22 cellular contexts compared by ENCODE assay signal in genomic region chr7:31761646-31762045, GRCh38.
DNase-seq lines count a peak whose midpoint lies in the region; ATAC-seq and TF ChIP-seq lines count a peak whose summit lies in the region.
"Had no signal": no experiment of that assay in that cellular context is flagged by ENCODE, and none has a peak within 500 bp of the region (broad histone marks: within the 10 kb centered on the region; RNA-seq: fewer than 3 reads in every experiment).

No MANE protein-coding gene starts in this region.

- no peak overlapping the region for H3K9ac ChIP-seq in adipocyte (ENCODE audit: low read length)

- no peaks in the 10 kb centered on the region for H3K27me3 ChIP-seq in adipocyte (replicated peaks; ENCODE audit: control insufficient read depth, insufficient read depth, low read length)
- H3K27me3 ChIP-seq: BE2C, SJSA1 had no signal

- no peaks in the 10 kb centered on the region for H3K9me3 ChIP-seq in adipocyte (ENCODE audit: control insufficient read depth, low read length)
- H3K9me3 ChIP-seq: BE2C, SJSA1 had no signal

- ATAC-seq in left ventricle myocardium superior (no peak), HG03025 (IDR thresholded peaks at IDR 0.05; ENCODE audit: low FRiP score, unreplicated experiment) (no peak)
- ATAC-seq: GM12878, PC-3 had no signal

- intact Hi-C loops in left ventricle myocardium superior (cut with micrococcal nuclease), result no loop called here

- H3K4me1 ChIP-seq in adipocyte (ENCODE audit: control insufficient read depth, insufficient read depth, low read length), result peaks cover 10% of the 10 kb centered on the region
- H3K4me1 ChIP-seq: BE2C, SJSA1 had no signal

- H3K4me3 ChIP-seq in AG10803 (ENCODE audit: low read length) (no peak overlapping the region), adipocyte (ENCODE audit: low read length) (no peak overlapping the region)
- H3K4me3 ChIP-seq: GM12878, SJSA1 had no signal

- no peak for TF ChIP-seq CTCF in AG10803 (conservative IDR thresholded peaks at IDR 0.05; ENCODE audit: low read length)

- no peaks in the 10 kb centered on the region for H3K36me3 ChIP-seq in adipocyte (ENCODE audit: control insufficient read depth, insufficient read depth, low read length, severe bottlenecking)
- H3K36me3 ChIP-seq: BE2C, SJSA1 had no signal

- peak; percentile 19 for DNase-seq in DMS 273 (lab: John Stamatoyannopoulos, UW; ENCODE audit: unreplicated experiment)
- DNase-seq in DMS 273 treated with DMSO at 0.1 percent for 48 hours (lab: John Stamatoyannopoulos, UW), result no peak
- peak; percentile 25 for DNase-seq in AG10803 (ENCODE audit: low read depth)
- peak; percentile 14 for DNase-seq in adipocyte (ENCODE audit: low read depth)
- DNase-seq in left ventricle myocardium superior, result peak; percentile 56
- no peak for DNase-seq in NCI-H748 (lab: John Stamatoyannopoulos, UW; ENCODE audit: unreplicated experiment)
- no peak for DNase-seq in midbrain (lab: John Stamatoyannopoulos, UW)
- DNase-seq: BE2C; DMS53; GDM1; HCEC 1CT; MV-4-11; NCI-H1105; NCI-H1436 treated with DMSO at 0.1 percent for 48 hours; NCI-H187 treated with DMSO at 0.1 percent for 48 hours; NCI-H510A; NCI-H748 treated with DMSO at 0.1 percent for 48 hours; NK-92 treated with Interleukin-12 subunit alpha and Interleukin-12 subunit beta, amount 100 ng/mL, for 24 hours; PC-3 had no signal

Comparison
In these comparisons a context has a peak if more than half of its experiments do, and no peak if none do; other contexts are left out.
1. DNase-seq: peak in DMS 273 (single experiment), AG10803 (single experiment), adipocyte (single experiment) and left ventricle myocardium superior (single experiment); none in DMS 273 treated with DMSO at 0.1 percent for 48 hours (single experiment), NCI-H748 (single experiment) and midbrain (single experiment).